In the genomic region with DNA sequence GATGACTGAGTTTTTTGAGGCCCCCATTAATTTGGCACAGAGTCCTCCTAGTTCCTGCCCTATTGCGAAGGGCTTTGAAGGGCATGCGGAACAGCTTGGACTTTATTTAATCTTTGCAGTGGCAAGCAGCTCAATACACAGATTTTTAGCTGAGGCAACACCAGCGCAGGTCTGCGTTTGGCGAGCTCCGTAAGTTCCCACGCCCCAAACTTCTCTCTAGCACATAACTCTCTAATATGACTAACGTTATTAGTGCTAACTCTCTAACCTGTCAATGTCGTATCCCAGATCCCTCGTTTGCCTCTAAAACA, we compare ENCODE assay signal across 1 cellular context.
TF ChIP-seq lines count a peak whose summit lies in the region.

No MANE protein-coding gene starts in this region.

TF ChIP-seq in GM12878, 131 proteins besides CTCF, POLR2A, EP300 and RAD21:
- peak; percentile 60; the same call in 1 of the 2 replicates for TF ChIP-seq PML (IDR thresholded peaks at IDR 0.05; ENCODE audit: low read length)
- TF ChIP-seq, protein P1, sequence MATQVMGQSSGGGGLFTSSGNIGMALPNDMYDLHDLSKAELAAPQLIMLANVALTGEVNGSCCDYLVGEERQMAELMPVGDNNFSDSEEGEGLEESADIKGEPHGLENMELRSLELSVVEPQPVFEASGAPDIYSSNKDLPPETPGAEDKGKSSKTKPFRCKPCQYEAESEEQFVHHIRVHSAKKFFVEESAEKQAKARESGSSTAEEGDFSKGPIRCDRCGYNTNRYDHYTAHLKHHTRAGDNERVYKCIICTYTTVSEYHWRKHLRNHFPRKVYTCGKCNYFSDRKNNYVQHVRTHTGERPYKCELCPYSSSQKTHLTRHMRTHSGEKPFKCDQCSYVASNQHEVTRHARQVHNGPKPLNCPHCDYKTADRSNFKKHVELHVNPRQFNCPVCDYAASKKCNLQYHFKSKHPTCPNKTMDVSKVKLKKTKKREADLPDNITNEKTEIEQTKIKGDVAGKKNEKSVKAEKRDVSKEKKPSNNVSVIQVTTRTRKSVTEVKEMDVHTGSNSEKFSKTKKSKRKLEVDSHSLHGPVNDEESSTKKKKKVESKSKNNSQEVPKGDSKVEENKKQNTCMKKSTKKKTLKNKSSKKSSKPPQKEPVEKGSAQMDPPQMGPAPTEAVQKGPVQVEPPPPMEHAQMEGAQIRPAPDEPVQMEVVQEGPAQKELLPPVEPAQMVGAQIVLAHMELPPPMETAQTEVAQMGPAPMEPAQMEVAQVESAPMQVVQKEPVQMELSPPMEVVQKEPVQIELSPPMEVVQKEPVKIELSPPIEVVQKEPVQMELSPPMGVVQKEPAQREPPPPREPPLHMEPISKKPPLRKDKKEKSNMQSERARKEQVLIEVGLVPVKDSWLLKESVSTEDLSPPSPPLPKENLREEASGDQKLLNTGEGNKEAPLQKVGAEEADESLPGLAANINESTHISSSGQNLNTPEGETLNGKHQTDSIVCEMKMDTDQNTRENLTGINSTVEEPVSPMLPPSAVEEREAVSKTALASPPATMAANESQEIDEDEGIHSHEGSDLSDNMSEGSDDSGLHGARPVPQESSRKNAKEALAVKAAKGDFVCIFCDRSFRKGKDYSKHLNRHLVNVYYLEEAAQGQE (IDR thresholded peaks at IDR 0.05; ENCODE audit: low read depth, low read length), result no peak
- TF ChIP-seq, protein P2, sequence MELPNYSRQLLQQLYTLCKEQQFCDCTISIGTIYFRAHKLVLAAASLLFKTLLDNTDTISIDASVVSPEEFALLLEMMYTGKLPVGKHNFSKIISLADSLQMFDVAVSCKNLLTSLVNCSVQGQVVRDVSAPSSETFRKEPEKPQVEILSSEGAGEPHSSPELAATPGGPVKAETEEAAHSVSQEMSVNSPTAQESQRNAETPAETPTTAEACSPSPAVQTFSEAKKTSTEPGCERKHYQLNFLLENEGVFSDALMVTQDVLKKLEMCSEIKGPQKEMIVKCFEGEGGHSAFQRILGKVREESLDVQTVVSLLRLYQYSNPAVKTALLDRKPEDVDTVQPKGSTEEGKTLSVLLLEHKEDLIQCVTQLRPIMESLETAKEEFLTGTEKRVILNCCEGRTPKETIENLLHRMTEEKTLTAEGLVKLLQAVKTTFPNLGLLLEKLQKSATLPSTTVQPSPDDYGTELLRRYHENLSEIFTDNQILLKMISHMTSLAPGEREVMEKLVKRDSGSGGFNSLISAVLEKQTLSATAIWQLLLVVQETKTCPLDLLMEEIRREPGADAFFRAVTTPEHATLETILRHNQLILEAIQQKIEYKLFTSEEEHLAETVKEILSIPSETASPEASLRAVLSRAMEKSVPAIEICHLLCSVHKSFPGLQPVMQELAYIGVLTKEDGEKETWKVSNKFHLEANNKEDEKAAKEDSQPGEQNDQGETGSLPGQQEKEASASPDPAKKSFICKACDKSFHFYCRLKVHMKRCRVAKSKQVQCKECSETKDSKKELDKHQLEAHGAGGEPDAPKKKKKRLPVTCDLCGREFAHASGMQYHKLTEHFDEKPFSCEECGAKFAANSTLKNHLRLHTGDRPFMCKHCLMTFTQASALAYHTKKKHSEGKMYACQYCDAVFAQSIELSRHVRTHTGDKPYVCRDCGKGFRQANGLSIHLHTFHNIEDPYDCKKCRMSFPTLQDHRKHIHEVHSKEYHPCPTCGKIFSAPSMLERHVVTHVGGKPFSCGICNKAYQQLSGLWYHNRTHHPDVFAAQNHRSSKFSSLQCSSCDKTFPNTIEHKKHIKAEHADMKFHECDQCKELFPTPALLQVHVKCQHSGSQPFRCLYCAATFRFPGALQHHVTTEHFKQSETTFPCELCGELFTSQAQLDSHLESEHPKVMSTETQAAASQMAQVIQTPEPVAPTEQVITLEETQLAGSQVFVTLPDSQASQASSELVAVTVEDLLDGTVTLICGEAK (IDR thresholded peaks at IDR 0.05; ENCODE audit: borderline replicate concordance), result 0 out of 2 replicates have a peak, but pooled peaks have one; percentile 43
- TF ChIP-seq NBN (IDR thresholded peaks at IDR 0.05), result peak; percentile 63; the same call in 1 of the 2 replicates
- TF ChIP-seq IKZF1 (conservative IDR thresholded peaks at IDR 0.05), result no peak
- no peak for TF ChIP-seq BCL11A (IDR thresholded peaks at IDR 0.05; ENCODE audit: low read depth, low read length)
- 0 out of 2 replicates have a peak, but pooled peaks have one; percentile 57 for TF ChIP-seq ZNF217 (IDR thresholded peaks at IDR 0.05)
- TF ChIP-seq BHLHE40 (IDR thresholded peaks at IDR 0.05; ENCODE audit: borderline replicate concordance in 1 of 2, low read depth in 2 of 2, low read length in 1 of 2), result no peak
TF ChIP-seq in GM12878: peak in this region for 4.
